In the genomic region with DNA sequence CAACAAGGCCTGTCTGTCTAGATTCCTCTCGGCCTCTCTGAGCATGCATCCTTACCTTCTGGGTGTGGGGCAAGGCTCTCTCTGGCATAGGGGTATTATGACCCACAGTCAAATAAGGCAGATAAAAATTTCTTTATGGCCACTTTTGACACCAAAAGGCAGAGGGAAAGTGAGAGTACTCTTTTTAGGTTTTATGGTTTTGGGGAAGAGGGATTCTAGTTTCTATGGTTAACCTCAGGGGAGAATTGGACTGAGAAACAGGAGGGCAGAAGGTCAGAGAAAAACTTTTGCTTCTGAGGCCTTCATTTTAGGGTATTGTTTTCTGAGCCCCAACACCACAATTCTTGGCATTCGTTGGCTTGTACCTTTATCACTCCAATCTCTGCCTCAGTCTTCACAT, we compare ENCODE assay signal across 22 cellular contexts.
DNase-seq lines count a peak whose midpoint lies in the region; ATAC-seq, FAIRE-seq and TF ChIP-seq lines count a peak whose summit lies in the region.
"Had no signal": no experiment of that assay in that cellular context is flagged by ENCODE, and none has a peak within 500 bp of the region (broad histone marks: within the 10 kb centered on the region; RNA-seq: fewer than 3 reads in every experiment).

No MANE protein-coding gene starts in this region.

- WGBS in GM12878 (ENCODE audit: insufficient coverage, insufficient replicate concordance, low lambda C conversion rate, missing lambda C conversion rate): 56% methylated on average over 2 of the region's 2 CpGs

- intact Hi-C loops in GM12878 (cut with micrococcal nuclease; ENCODE audit: unreplicated experiment): no loop called here

- H3K79me2 ChIP-seq in GM12878 (ENCODE audit: control insufficient read depth, insufficient read depth, low read length): no peaks in the 10 kb centered on the region

- POLR2A ChIA-PET in GM12878 (lab: Charles Lee): no interaction called here

- DNase-seq in MV-4-11 (lab: John Stamatoyannopoulos, UW): peak; percentile 48
- DNase-seq in GM12878 (ENCODE audit: low read depth, low spot score): no peak
- no peak for DNase-seq in GM03348 (ENCODE audit: low spot score)
- no peak for DNase-seq in T-helper 2 cell
- no peak for DNase-seq in DMS153 (lab: John Stamatoyannopoulos, UW)
- DNase-seq in DMS 273 (lab: John Stamatoyannopoulos, UW; ENCODE audit: unreplicated experiment): no peak
- DNase-seq: 8988T; ACHN; AML-193; BE2C; CD4-positive, alpha-beta T cell; CD8-positive, alpha-beta memory T cell; DND-41; H9 had no signal

- ATAC-seq in GM19351 (IDR thresholded peaks at IDR 0.05; ENCODE audit: unreplicated experiment) (peak; percentile 69), GM12878 (no peak)
- ATAC-seq: A549, GM23338, HCT116 had no signal

- peak; percentile 78 for FAIRE-seq in GM12878 (lab: Jason Lieb, UNC)
- FAIRE-seq: A549, D721Med, G401.6, GM12892 had no signal

- TF ChIP-seq POLR2A in GM12878 (IDR thresholded peaks at IDR 0.05; ENCODE audit: low read depth, low read length): no peak

- TF ChIP-seq RAD21 in GM12878 (IDR thresholded peaks at IDR 0.05; ENCODE audit: insufficient read depth, low read depth, low read length): no peak

- RAD21 ChIA-PET in GM12878 (lab: Charles Lee; ENCODE audit: unreplicated experiment): no interaction called here

- H3K9me3 ChIP-seq in GM12878 (replicated peaks; ENCODE audit: control insufficient read depth, insufficient read depth, low read length): no peaks in the 10 kb centered on the region
- H3K9me3 ChIP-seq: A549; BE2C; BLaER1 treated with 17β-estradiol and CSF1 and Interleukin-3, amounts not matched to agents 10 nM and 100 nM had no signal

- in situ Hi-C loops in GM12878 (cut with MboI): no loop called here

- no peak overlapping the region for H3K4me3 ChIP-seq in GM12878
- H3K4me3 ChIP-seq: A549; BLaER1 treated with 17β-estradiol and CSF1 and Interleukin-3, amounts not matched to agents 10 nM and 100 nM; GM23338 had no signal

- no peaks in the 10 kb centered on the region for H4K20me1 ChIP-seq in GM12878 (ENCODE audit: control insufficient read depth, insufficient read depth)
- H4K20me1 ChIP-seq: BLaER1 treated with 17β-estradiol and CSF1 and Interleukin-3, amounts not matched to agents 10 nM and 100 nM had no signal

- SMC1A ChIA-PET in GM12878 (lab: Charles Lee; ENCODE audit: uncharacterized antibody, unreplicated experiment): no interaction called here

- H3K4me2 ChIP-seq in GM12878 (ENCODE audit: control insufficient read depth, insufficient read depth): no peak overlapping the region
- H3K4me2 ChIP-seq: A549; BLaER1 treated with 17β-estradiol and CSF1 and Interleukin-3, amounts not matched to agents 10 nM and 100 nM; GM23338 had no signal

- H3K4me1 ChIP-seq in GM12878 (ENCODE audit: control insufficient read depth, insufficient read depth, low read length): no peaks in the 10 kb centered on the region
- H3K4me1 ChIP-seq: A549, BE2C had no signal

- H2AFZ ChIP-seq in GM12878 (ENCODE audit: control insufficient read depth, low read depth, low read length): no peak overlapping the region
- H2AFZ ChIP-seq: GM23338 had no signal

- TF ChIP-seq CTCF in GM12878 (IDR thresholded peaks at IDR 0.05 in 2 of 3, conservative IDR thresholded peaks at IDR 0.05 in 1 of 3; ENCODE audit: control insufficient read depth in 2 of 3, extremely low read depth in 1 of 3, insufficient read depth in 1 of 3, low read depth in 3 of 3, low read length in 3 of 3): no peak

- H3K27ac ChIP-seq in GM12878 (ENCODE audit: control insufficient read depth, insufficient read depth): no peak overlapping the region
- H3K27ac ChIP-seq: A549; BLaER1 treated with 17β-estradiol and CSF1 and Interleukin-3, amounts not matched to agents 10 nM and 100 nM had no signal

- no peak overlapping the region for H3K9ac ChIP-seq in GM12878 (ENCODE audit: control insufficient read depth, insufficient read depth, low read length)
- H3K9ac ChIP-seq: BLaER1 treated with 17β-estradiol and CSF1 and Interleukin-3, amounts not matched to agents 10 nM and 100 nM had no signal

- H3K36me3 ChIP-seq in GM12878 (ENCODE audit: control insufficient read depth in 2 of 2, insufficient read depth in 2 of 2, low read length in 1 of 2): no peaks in the 10 kb centered on the region
- H3K36me3 ChIP-seq: BE2C; BLaER1 treated with 17β-estradiol and CSF1 and Interleukin-3, amounts not matched to agents 10 nM and 100 nM had no signal

- no TSS peak for BruUV-seq in GM12878 (replicated peaks; lab: Mats Ljungman, UMichigan)

- no peaks in the 10 kb centered on the region for H3K27me3 ChIP-seq in GM12878 (replicated peaks in 1 of 2; ENCODE audit: control insufficient read depth in 2 of 2, insufficient read depth in 2 of 2, low read length in 1 of 2)
- H3K27me3 ChIP-seq: BE2C; BLaER1 treated with 17β-estradiol and CSF1 and Interleukin-3, amounts not matched to agents 10 nM and 100 nM had no signal

- TF ChIP-seq EP300 in GM12878 (IDR thresholded peaks at IDR 0.05; ENCODE audit: borderline replicate concordance in 1 of 2, control insufficient read depth in 1 of 2, low read depth in 2 of 2, low read length in 2 of 2): no peak

- CTCF ChIA-PET in GM12878 (lab: Yijun Ruan, JAX): no interaction called here

TF ChIP-seq in GM12878, 131 proteins besides CTCF, POLR2A, EP300 and RAD21:
- TF ChIP-seq RUNX3 (IDR thresholded peaks at IDR 0.05; ENCODE audit: low read length) (peak; percentile 71), RCOR1 (conservative IDR thresholded peaks at IDR 0.05; ENCODE audit: low read depth, low read length) (no peak), ETV6 (conservative IDR thresholded peaks at IDR 0.05 in 1 of 2, IDR thresholded peaks at IDR 0.05 in 1 of 2; ENCODE audit: borderline replicate concordance in 1 of 2, low read depth in 1 of 2) (no peak)
